29 cellular contexts compared by ENCODE assay signal in the genomic region with DNA sequence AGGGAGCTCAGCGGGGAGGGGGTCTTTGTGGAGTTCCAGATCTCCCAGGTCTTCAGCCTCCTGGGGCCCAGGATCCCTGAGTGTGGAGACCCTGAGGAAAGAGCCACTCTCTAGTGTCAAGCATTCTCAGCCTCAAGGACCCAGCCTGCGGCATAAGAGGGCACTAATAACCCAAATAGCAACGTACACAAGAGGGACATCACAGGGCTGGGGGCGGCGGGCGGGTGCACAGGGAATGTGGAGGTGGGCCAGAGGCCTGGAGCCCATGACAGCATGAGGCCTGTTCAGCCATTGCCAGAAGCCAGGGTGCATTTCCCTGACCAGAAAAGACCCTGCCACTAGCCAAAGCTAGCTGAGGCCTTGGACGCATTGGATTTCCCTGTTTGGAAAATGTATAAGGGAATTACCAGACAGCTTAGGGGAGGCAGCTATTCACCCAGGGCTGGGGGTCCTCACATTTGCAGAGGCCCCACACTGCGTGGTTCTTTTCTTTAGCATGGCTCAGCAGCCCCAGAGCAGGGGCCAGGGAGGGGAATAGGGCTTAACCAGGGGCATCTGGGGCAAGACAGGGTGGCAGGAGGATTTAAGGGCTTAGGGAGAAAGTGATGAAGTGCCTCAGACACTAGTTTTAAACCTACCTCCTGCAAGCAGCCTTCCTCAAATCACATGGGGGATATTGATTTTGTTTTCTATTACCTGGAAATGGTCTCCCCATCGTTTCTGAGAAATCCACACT. TPM values are rescaled to one million over a fixed set of nuclear protein-coding genes. Genes with fewer than 3 reads are reported as not detected.
"Had no signal": no experiment of that assay in that cellular context is flagged by ENCODE, and none has a peak within 500 bp of the region (broad histone marks: within the 10 kb centered on the region; RNA-seq: fewer than 3 reads in every experiment).

No MANE protein-coding gene starts in this region.

- H3K36me3 ChIP-seq: adrenal gland, esophagus muscularis mucosa, left ventricle myocardium inferior had no signal

- DNase-seq: activated CD4-positive, alpha-beta T cell treated with anti-CD3 and anti-CD28 coated beads for 48 hours; activated CD4-positive, alpha-beta T cell treated with anti-CD3 and anti-CD28 coated beads, Interleukin-2, amount 50 U/mL, for 48 hours; activated CD8-positive, alpha-beta memory T cell treated with anti-CD3 and anti-CD28 coated beads for 24 hours; activated effector memory CD4-positive, alpha-beta T cell treated with anti-CD3 and anti-CD28 coated beads, Interleukin-2, amount 50 U/mL, for 16 hours; activated naive CD4-positive, alpha-beta T cell treated with anti-CD3 and anti-CD28 coated beads for 36 hours; activated naive CD8-positive, alpha-beta T cell treated with anti-CD3 and anti-CD28 coated beads for 36 hours; adrenal gland; endodermal cell; left ventricle myocardium inferior; naive thymus-derived CD4-positive, alpha-beta T cell; occipital lobe; right cardiac atrium; stimulated activated CD4-positive, alpha-beta T cell treated with anti-CD3 and anti-CD28 coated beads, Interleukin-12 subunit alpha, Interleukin-12 subunit beta, amount 100 ng/mL, for 4 hours; stimulated activated CD4-positive, alpha-beta T cell treated with anti-CD3 and anti-CD28 coated beads, Interleukin-4, amount 100 ng/mL, for 1 hour; stimulated activated naive CD8-positive, alpha-beta T cell treated with anti-CD3 and anti-CD28 coated beads, Interleukin-15, amount 100 ng/mL, for 72 hours; substantia nigra had no signal

- H3K4me3 Mint-ChIP-seq: activated naive CD4-positive, alpha-beta T cell treated with anti-CD3 and anti-CD28 coated beads for 36 hours; activated naive CD8-positive, alpha-beta T cell treated with anti-CD3 and anti-CD28 coated beads for 36 hours; brain; endodermal cell; mesothelial cell of epicardium; naive thymus-derived CD4-positive, alpha-beta T cell; neural crest cell; stimulated activated naive CD8-positive, alpha-beta T cell treated with anti-CD3 and anti-CD28 coated beads, Interleukin-15, amount 100 ng/mL, for 72 hours had no signal

- H3K27me3 ChIP-seq: foreskin keratinocyte had no signal

- ATAC-seq: activated CD4-positive, CD25-positive, alpha-beta regulatory T cell treated with anti-CD3 and anti-CD28 coated beads, Interleukin-2, amount 50 U/mL, for 24 hours; foreskin keratinocyte; naive thymus-derived CD4-positive, alpha-beta T cell; right cardiac atrium; stimulated activated naive CD8-positive, alpha-beta T cell treated with anti-CD3 and anti-CD28 coated beads, Interleukin-15, amount 100 ng/mL, for 72 hours had no signal

- H3K9me3 Mint-ChIP-seq: activated naive CD4-positive, alpha-beta T cell treated with anti-CD3 and anti-CD28 coated beads for 36 hours; activated naive CD8-positive, alpha-beta T cell treated with anti-CD3 and anti-CD28 coated beads for 36 hours; endodermal cell; neural crest cell; stimulated activated naive CD8-positive, alpha-beta T cell treated with anti-CD3 and anti-CD28 coated beads, Interleukin-15, amount 100 ng/mL, for 72 hours had no signal

- FAIRE-seq: TTC549 had no signal

- H3K36me3 Mint-ChIP-seq: activated naive CD8-positive, alpha-beta T cell treated with anti-CD3 and anti-CD28 coated beads for 36 hours; brain; mesothelial cell of epicardium had no signal

- H3K4me1 ChIP-seq: adrenal gland, esophagus muscularis mucosa, left ventricle myocardium inferior had no signal

- H3K27ac ChIP-seq: adrenal gland, esophagus muscularis mucosa, foreskin keratinocyte, VCaP had no signal

- H3K4me3 ChIP-seq: adrenal gland, esophagus muscularis mucosa, left ventricle myocardium inferior had no signal

- H3K27ac Mint-ChIP-seq: activated naive CD4-positive, alpha-beta T cell treated with anti-CD3 and anti-CD28 coated beads for 36 hours; activated naive CD8-positive, alpha-beta T cell treated with anti-CD3 and anti-CD28 coated beads for 36 hours; endodermal cell; naive thymus-derived CD4-positive, alpha-beta T cell had no signal

- H3K4me1 Mint-ChIP-seq: brain; neural crest cell; stimulated activated naive CD8-positive, alpha-beta T cell treated with anti-CD3 and anti-CD28 coated beads, Interleukin-15, amount 100 ng/mL, for 72 hours had no signal

- H3K9me3 ChIP-seq: adrenal gland, esophagus muscularis mucosa, left ventricle myocardium inferior had no signal

RNA-seq across cellular contexts. Expression of a gene that starts 13.5 kb away (rescaled TPM):
- total RNA-seq: activated naive CD4-positive, alpha-beta T cell treated with anti-CD3 and anti-CD28 coated beads for 36 hours; chondrocyte; endodermal cell; left ventricle myocardium inferior; lung microvascular endothelial cell; mesothelial cell of epicardium; neural crest cell; T-helper 1 cell treated with Interleukin-12 subunit alpha and Interleukin-12 subunit beta and Interleukin-4 antibody, amounts not matched to agents 30 ng/mL and 1 ng/mL, for 36 hours had no signal
- polyA plus RNA-seq: naive thymus-derived CD4-positive, alpha-beta T cell had no signal

RNA-seq across cellular contexts. Expression of a gene that starts 22.9 kb away (rescaled TPM):
- total RNA-seq: activated naive CD4-positive, alpha-beta T cell treated with anti-CD3 and anti-CD28 coated beads for 36 hours; activated naive CD8-positive, alpha-beta T cell treated with anti-CD3 and anti-CD28 coated beads for 36 hours; adrenal gland; aorta; chondrocyte; left ventricle myocardium inferior; lung microvascular endothelial cell; neural crest cell; skeletal muscle tissue; T-helper 1 cell treated with Interleukin-12 subunit alpha and Interleukin-12 subunit beta and Interleukin-4 antibody, amounts not matched to agents 30 ng/mL and 1 ng/mL, for 36 hours had no signal
- polyA plus RNA-seq: adrenal gland, aorta had no signal
